14 cellular contexts compared by ENCODE assay signal in the genomic region with DNA sequence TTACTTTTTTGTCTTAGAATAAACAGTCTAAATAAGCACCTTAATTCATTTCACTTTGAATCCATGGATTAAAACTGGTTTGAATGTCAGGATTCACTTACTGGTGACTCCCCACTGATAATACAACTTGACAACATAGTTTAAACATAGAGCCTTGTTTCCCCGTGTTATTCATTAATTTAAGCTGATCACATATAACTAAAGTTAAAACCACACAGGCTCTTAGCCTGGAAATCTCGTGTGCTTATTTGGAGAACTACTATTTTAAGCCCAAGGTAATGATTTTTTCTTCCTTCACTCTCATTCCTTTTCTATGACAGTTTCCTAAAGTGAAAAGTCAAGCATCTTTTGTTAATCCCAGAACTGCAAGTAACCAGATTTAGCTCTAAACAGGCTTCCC.
"Had no signal": no experiment of that assay in that cellular context is flagged by ENCODE, and none has a peak within 500 bp of the region (broad histone marks: within the 10 kb centered on the region; RNA-seq: fewer than 3 reads in every experiment).

No MANE protein-coding gene starts in this region.

- H3K4me3 ChIP-seq: mucosa of descending colon, pancreas, stomach, tibial artery, uterus had no signal

- H3K36me3 ChIP-seq: uterus had no signal

- H3K4me1 ChIP-seq: pancreas, uterus had no signal

- H3K27me3 Mint-ChIP-seq: activated CD4-positive, alpha-beta memory T cell treated with anti-CD3 and anti-CD28 coated beads for 36 hours; activated naive CD8-positive, alpha-beta T cell treated with anti-CD3 and anti-CD28 coated beads, Interleukin-2, amount 50 U/mL, for 24 hours; dendritic cell treated with granulocyte-macrophage colony-stimulating factor and Interleukin-4, amounts not matched to agents 40 ng/mL and 50 ng/mL, for 4 days had no signal

- H3K27ac ChIP-seq: uterus had no signal

- DNase-seq: activated CD4-positive, alpha-beta memory T cell treated with anti-CD3 and anti-CD28 coated beads for 36 hours; activated CD4-positive, CD25-positive, alpha-beta regulatory T cell treated with anti-CD3 and anti-CD28 coated beads, Interleukin-2, amount 50 U/mL, for 72 hours; activated gamma-delta T cell; activated naive CD8-positive, alpha-beta T cell treated with anti-CD3 and anti-CD28 coated beads, Interleukin-2, amount 50 U/mL, for 24 hours; activated T-cell treated with anti-CD3 and anti-CD28 coated beads, Interleukin-2, amount 50 U/mL, for 4 hours; foreskin fibroblast; mucosa of descending colon; pancreas; stimulated activated CD4-positive, alpha-beta T cell treated with anti-CD3 and anti-CD28 coated beads, Interleukin-4, amount 100 ng/mL, for 4 hours; stomach; tibial artery; uterus had no signal

- H3K27me3 ChIP-seq: pancreas, stomach, tibial artery, uterus had no signal

- H3K9me3 ChIP-seq: mucosa of descending colon, pancreas, stomach, tibial artery, uterus had no signal

- H3K27ac Mint-ChIP-seq: activated CD4-positive, alpha-beta memory T cell treated with anti-CD3 and anti-CD28 coated beads for 36 hours; activated naive CD8-positive, alpha-beta T cell treated with anti-CD3 and anti-CD28 coated beads, Interleukin-2, amount 50 U/mL, for 24 hours; dendritic cell treated with granulocyte-macrophage colony-stimulating factor and Interleukin-4, amounts not matched to agents 40 ng/mL and 50 ng/mL, for 4 days had no signal

- H3K9me3 Mint-ChIP-seq: activated CD4-positive, alpha-beta memory T cell treated with anti-CD3 and anti-CD28 coated beads for 36 hours; activated naive CD8-positive, alpha-beta T cell treated with anti-CD3 and anti-CD28 coated beads, Interleukin-2, amount 50 U/mL, for 24 hours; activated T-cell treated with anti-CD3 and anti-CD28 coated beads, Interleukin-2, amount 50 U/mL, for 4 hours; dendritic cell treated with granulocyte-macrophage colony-stimulating factor and Interleukin-4, amounts not matched to agents 40 ng/mL and 50 ng/mL, for 4 days had no signal

- ATAC-seq: activated naive CD8-positive, alpha-beta T cell treated with anti-CD3 and anti-CD28 coated beads, Interleukin-2, amount 50 U/mL, for 24 hours; activated T-cell treated with anti-CD3 and anti-CD28 coated beads, Interleukin-2, amount 50 U/mL, for 4 hours; esophagus mucosa; mucosa of descending colon had no signal

- H3K4me3 Mint-ChIP-seq: activated CD4-positive, alpha-beta memory T cell treated with anti-CD3 and anti-CD28 coated beads for 36 hours; activated naive CD8-positive, alpha-beta T cell treated with anti-CD3 and anti-CD28 coated beads, Interleukin-2, amount 50 U/mL, for 24 hours; activated T-cell treated with anti-CD3 and anti-CD28 coated beads, Interleukin-2, amount 50 U/mL, for 4 hours; dendritic cell treated with granulocyte-macrophage colony-stimulating factor and Interleukin-4, amounts not matched to agents 40 ng/mL and 50 ng/mL, for 4 days had no signal
